In the genomic region with DNA sequence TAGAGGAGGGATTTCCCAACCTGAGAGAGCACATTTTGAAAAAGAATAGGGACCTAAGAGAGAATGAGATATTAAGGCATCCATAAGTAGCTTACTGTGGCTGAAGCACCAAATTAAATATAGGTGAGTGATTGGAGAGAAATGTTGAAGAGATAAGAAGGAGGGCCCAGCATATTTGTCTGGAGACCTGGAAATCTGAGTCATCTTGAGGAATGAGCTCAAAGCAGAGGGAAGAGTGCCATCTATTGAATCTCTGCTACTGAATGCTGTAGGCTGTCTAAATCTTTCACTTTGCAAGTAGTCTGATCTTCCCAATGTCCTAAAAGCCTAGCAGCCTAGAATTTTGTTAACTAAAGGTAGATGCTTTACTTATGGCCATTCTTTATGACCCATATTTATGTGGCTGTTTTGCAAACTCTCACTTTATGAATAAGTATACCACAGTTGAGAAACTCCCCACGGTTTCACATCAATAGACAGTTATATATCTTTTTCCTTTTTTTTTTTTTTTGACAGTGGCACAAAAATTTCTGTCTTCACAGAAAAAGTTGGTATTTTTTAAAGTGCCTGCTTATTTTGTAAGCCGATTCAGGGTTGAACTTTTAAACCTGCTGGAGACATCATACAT, we compare ENCODE assay signal across 9 cellular contexts.
DNase-seq lines count a peak whose midpoint lies in the region; ATAC-seq, FAIRE-seq and TF ChIP-seq lines count a peak whose summit lies in the region.
"Had no signal": no experiment of that assay in that cellular context is flagged by ENCODE, and none has a peak within 500 bp of the region (broad histone marks: within the 10 kb centered on the region; RNA-seq: fewer than 3 reads in every experiment).

No MANE protein-coding gene starts in this region.

- H3K4me3 ChIP-seq in mesodermal cell (ENCODE audit: extremely low read depth, insufficient read depth, low read length, poor library complexity, severe bottlenecking) (no peak overlapping the region), tibial artery (no peak overlapping the region)
- H3K4me3 ChIP-seq: lung had no signal

- DNase-seq in D341Med (ENCODE audit: low spot score) (peak; percentile 20), LoVo (ENCODE audit: low spot score) (peak; percentile 10), amniotic epithelial cell (ENCODE audit: low read depth) (peak; percentile 54), foreskin melanocyte (no peak), GM12892 (ENCODE audit: insufficient read length) (no peak), tibial artery (no peak)

- H3K27ac ChIP-seq in mesodermal cell (ENCODE audit: low read depth, low read length, severe bottlenecking): peak overlapping the region; percentile 41
- no peak overlapping the region for H3K27ac ChIP-seq in tibial artery

- no CpG with 5 or more reads among the region's 2 CpGs for WGBS in mesodermal cell (ENCODE audit: insufficient coverage in 2 of 2), 2 experiments

- no peak for TF ChIP-seq POLR2A in GM12892 (IDR thresholded peaks at IDR 0.05; ENCODE audit: low read depth, low read length)

- no peak for FAIRE-seq in GM12892 (lab: Jason Lieb, UNC)

- intact Hi-C loops in tibial artery (cut with DNase I; ENCODE audit: low total_unique reads): no loop called here

- no peak for ATAC-seq in GM21619 (IDR thresholded peaks at IDR 0.05; ENCODE audit: unreplicated experiment)

- H3K36me3 ChIP-seq in mesodermal cell (ENCODE audit: control insufficient read depth, insufficient read depth, low read length) (no peaks in the 10 kb centered on the region), tibial artery (no peaks in the 10 kb centered on the region)

- H3K4me1 ChIP-seq in mesodermal cell (ENCODE audit: control insufficient read depth, insufficient read depth, low read length, poor library complexity, severe bottlenecking) (peaks cover 11% of the 10 kb centered on the region), tibial artery (no peaks in the 10 kb centered on the region)

- H3K9me3 ChIP-seq in mesodermal cell (ENCODE audit: control insufficient read depth, low read length) (no peaks in the 10 kb centered on the region), tibial artery (no peaks in the 10 kb centered on the region)

- TF ChIP-seq CTCF in tibial artery (IDR thresholded peaks at IDR 0.05): no peak

- no peaks in the 10 kb centered on the region for H3K27me3 ChIP-seq in tibial artery

Comparison
In these comparisons a context has a peak if more than half of its experiments do, and no peak if none do; other contexts are left out.
1. DNase-seq: peak in D341Med (single experiment), LoVo (single experiment) and amniotic epithelial cell (single experiment); none in foreskin melanocyte (single experiment), GM12892 (single experiment) and tibial artery (0 of 2).